In the genomic region with DNA sequence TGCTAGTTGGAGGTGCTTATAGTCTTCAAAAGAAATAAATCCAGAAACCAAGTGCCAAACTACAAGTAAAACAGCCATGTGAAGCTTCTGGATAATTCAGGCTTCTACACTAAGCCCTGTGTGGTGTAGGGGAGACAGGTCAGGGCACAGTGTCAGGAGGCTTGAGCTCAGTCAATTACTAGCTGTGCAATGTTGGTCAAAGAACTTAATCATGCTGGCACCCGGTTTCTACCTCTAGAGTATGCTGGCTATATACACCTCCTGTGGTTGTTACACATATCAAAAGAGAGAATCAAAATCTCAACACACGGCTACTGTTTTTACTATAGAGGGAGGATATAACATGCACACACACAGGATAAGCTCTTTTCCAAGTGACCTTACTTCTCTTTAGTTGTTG, we compare ENCODE assay signal across 10 cellular contexts.
"Had no signal": no experiment of that assay in that cellular context is flagged by ENCODE, and none has a peak within 500 bp of the region (broad histone marks: within the 10 kb centered on the region; RNA-seq: fewer than 3 reads in every experiment).

No MANE protein-coding gene starts in this region.

- H3K9ac ChIP-seq: GM23248 had no signal

- H3K4me3 ChIP-seq: GM23248, HAP-1 had no signal

- ATAC-seq: HCT116 had no signal

- H3K9me3 Mint-ChIP-seq: H9 had no signal

- H3K27ac Mint-ChIP-seq: H9, HFFc6 had no signal

- FAIRE-seq: H1, H54 had no signal

- H3K4me3 Mint-ChIP-seq: H9, HFFc6 had no signal

- H3K9me3 ChIP-seq: HAP-1 had no signal

- H3K4me1 ChIP-seq: HAP-1 had no signal

- DNase-seq: GM23248, GOT3, H7, H9, HCEC 1CT, HFFc6 had no signal

- H3K27ac ChIP-seq: GM23248 had no signal

- H3K36me3 ChIP-seq: HAP-1 had no signal

- H2AFZ ChIP-seq: GM23248 had no signal
